In the genomic region with DNA sequence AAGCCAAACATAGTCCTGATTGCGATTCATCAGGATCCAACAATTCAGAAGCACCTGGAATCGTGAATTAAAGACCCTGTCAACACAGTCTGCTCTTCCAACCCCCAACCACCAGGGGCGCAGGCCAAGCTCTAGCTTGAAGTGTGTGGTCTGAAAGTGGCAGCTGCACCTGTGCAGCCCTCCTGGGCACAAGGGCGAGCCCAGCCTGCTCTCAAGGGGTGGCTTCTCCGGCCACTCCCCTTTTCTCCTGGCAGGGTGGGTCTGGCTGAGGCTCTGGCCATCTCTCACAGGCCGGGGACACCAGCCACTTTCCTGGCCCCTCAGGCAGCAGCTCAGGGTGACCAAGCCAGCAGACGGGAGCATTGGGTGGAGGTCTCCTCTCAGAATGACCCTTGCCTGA, we compare ENCODE assay signal across 1 cellular context.
TF ChIP-seq lines count a peak whose summit lies in the region.

No MANE protein-coding gene starts in this region.

TF ChIP-seq in SK-N-SH treated with all-trans-retinoic acid at 6 μM for 48 hours, 23 proteins besides CTCF, POLR2A, EP300 and RAD21 (continued from another document):
- TF ChIP-seq, protein P1, sequence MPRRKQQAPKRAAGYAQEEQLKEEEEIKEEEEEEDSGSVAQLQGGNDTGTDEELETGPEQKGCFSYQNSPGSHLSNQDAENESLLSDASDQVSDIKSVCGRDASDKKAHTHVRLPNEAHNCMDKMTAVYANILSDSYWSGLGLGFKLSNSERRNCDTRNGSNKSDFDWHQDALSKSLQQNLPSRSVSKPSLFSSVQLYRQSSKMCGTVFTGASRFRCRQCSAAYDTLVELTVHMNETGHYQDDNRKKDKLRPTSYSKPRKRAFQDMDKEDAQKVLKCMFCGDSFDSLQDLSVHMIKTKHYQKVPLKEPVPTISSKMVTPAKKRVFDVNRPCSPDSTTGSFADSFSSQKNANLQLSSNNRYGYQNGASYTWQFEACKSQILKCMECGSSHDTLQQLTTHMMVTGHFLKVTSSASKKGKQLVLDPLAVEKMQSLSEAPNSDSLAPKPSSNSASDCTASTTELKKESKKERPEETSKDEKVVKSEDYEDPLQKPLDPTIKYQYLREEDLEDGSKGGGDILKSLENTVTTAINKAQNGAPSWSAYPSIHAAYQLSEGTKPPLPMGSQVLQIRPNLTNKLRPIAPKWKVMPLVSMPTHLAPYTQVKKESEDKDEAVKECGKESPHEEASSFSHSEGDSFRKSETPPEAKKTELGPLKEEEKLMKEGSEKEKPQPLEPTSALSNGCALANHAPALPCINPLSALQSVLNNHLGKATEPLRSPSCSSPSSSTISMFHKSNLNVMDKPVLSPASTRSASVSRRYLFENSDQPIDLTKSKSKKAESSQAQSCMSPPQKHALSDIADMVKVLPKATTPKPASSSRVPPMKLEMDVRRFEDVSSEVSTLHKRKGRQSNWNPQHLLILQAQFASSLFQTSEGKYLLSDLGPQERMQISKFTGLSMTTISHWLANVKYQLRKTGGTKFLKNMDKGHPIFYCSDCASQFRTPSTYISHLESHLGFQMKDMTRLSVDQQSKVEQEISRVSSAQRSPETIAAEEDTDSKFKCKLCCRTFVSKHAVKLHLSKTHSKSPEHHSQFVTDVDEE (CRISPR knock-in tag; IDR thresholded peaks at IDR 0.05), result no peak
- no peak for TF ChIP-seq OSR1 (CRISPR knock-in tag; IDR thresholded peaks at IDR 0.05)
- no peak for TF ChIP-seq CSDC2 (CRISPR knock-in tag; IDR thresholded peaks at IDR 0.05)
- no peak for TF ChIP-seq GLIS3 (CRISPR knock-in tag; IDR thresholded peaks at IDR 0.05)
- TF ChIP-seq, protein P2, sequence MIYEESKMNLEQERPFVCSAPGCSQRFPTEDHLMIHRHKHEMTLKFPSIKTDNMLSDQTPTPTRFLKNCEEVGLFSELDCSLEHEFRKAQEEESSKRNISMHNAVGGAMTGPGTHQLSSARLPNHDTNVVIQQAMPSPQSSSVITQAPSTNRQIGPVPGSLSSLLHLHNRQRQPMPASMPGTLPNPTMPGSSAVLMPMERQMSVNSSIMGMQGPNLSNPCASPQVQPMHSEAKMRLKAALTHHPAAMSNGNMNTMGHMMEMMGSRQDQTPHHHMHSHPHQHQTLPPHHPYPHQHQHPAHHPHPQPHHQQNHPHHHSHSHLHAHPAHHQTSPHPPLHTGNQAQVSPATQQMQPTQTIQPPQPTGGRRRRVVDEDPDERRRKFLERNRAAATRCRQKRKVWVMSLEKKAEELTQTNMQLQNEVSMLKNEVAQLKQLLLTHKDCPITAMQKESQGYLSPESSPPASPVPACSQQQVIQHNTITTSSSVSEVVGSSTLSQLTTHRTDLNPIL (CRISPR knock-in tag; IDR thresholded peaks at IDR 0.05; ENCODE audit: low read depth), result no peak
- no peak for TF ChIP-seq ESRRG (CRISPR knock-in tag; IDR thresholded peaks at IDR 0.05)
- no peak for TF ChIP-seq ZFP30 (CRISPR knock-in tag; IDR thresholded peaks at IDR 0.05)
- no peak for TF ChIP-seq ZNF70 (CRISPR knock-in tag; IDR thresholded peaks at IDR 0.05)
- TF ChIP-seq ISL1 (CRISPR knock-in tag; IDR thresholded peaks at IDR 0.05), result no peak
- no peak for TF ChIP-seq TOX (CRISPR knock-in tag; IDR thresholded peaks at IDR 0.05; ENCODE audit: borderline replicate concordance)
- TF ChIP-seq ZNF8 (CRISPR knock-in tag; IDR thresholded peaks at IDR 0.05), result no peak
- TF ChIP-seq, protein P3, sequence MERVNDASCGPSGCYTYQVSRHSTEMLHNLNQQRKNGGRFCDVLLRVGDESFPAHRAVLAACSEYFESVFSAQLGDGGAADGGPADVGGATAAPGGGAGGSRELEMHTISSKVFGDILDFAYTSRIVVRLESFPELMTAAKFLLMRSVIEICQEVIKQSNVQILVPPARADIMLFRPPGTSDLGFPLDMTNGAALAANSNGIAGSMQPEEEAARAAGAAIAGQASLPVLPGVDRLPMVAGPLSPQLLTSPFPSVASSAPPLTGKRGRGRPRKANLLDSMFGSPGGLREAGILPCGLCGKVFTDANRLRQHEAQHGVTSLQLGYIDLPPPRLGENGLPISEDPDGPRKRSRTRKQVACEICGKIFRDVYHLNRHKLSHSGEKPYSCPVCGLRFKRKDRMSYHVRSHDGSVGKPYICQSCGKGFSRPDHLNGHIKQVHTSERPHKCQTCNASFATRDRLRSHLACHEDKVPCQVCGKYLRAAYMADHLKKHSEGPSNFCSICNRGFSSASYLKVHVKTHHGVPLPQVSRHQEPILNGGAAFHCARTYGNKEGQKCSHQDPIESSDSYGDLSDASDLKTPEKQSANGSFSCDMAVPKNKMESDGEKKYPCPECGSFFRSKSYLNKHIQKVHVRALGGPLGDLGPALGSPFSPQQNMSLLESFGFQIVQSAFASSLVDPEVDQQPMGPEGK (CRISPR knock-in tag; IDR thresholded peaks at IDR 0.05; ENCODE audit: borderline replicate concordance), result no peak
- TF ChIP-seq RARB (CRISPR knock-in tag; IDR thresholded peaks at IDR 0.05), result no peak
- no peak for TF ChIP-seq BACH2 (CRISPR knock-in tag; IDR thresholded peaks at IDR 0.05; ENCODE audit: borderline replicate concordance)
